ENCODE assay signal across 7 cellular contexts in genomic region chr1:187051618-187052232, GRCh38.
DNase-seq lines count a peak whose midpoint lies in the region; ATAC-seq, FAIRE-seq and TF ChIP-seq lines count a peak whose summit lies in the region.

No MANE protein-coding gene starts in this region.

- peak; percentile 27 for TF ChIP-seq CTCF in kidney (IDR thresholded peaks at IDR 0.05; ENCODE audit: borderline replicate concordance, extremely low read depth, insufficient read depth)

- ATAC-seq in GM18907 (IDR thresholded peaks at IDR 0.05; ENCODE audit: unreplicated experiment) (peak; percentile 86), HG03039 (IDR thresholded peaks at IDR 0.05; ENCODE audit: unreplicated experiment) (peak; percentile 57)

- H3K4me3 ChIP-seq in adipocyte (ENCODE audit: low read length) (no peak overlapping the region), kidney (ENCODE audit: low read length in 2 of 2) (no peak overlapping the region)

- H3K4me1 ChIP-seq in adipocyte (ENCODE audit: control insufficient read depth, insufficient read depth, low read length) (no peaks in the 10 kb centered on the region), kidney (ENCODE audit: control insufficient read depth in 1 of 2, insufficient read depth in 1 of 2, low read depth in 1 of 2, low read length in 2 of 2) (no peaks in the 10 kb centered on the region)

- no peaks in the 10 kb centered on the region for H3K36me3 ChIP-seq in adipocyte (ENCODE audit: control insufficient read depth, insufficient read depth, low read length, severe bottlenecking)
- no peaks in the 10 kb centered on the region for H3K36me3 ChIP-seq in kidney (ENCODE audit: control insufficient read depth in 1 of 2, insufficient read depth in 2 of 2, low read length in 2 of 2)

- H3K9me3 ChIP-seq in adipocyte (ENCODE audit: control insufficient read depth, low read length) (no peaks in the 10 kb centered on the region), kidney (ENCODE audit: control insufficient read depth in 1 of 2, low read length in 2 of 2) (no peaks in the 10 kb centered on the region)

- DNase-seq in DMS153 treated with DMSO at 0.1 percent for 48 hours (lab: John Stamatoyannopoulos, UW; ENCODE audit: unreplicated experiment) = peak; percentile 72
- DNase-seq in NCI-H2029 (lab: John Stamatoyannopoulos, UW) = peak; percentile 23
- DNase-seq in adipocyte (ENCODE audit: low read depth) = peak; percentile 73
- DNase-seq in kidney = no peak
- no peak for DNase-seq in activated CD8-positive, alpha-beta memory T cell treated with anti-CD3 and anti-CD28 coated beads, Interleukin-2, amount 50 U/mL, for 48 hours

- FAIRE-seq in kidney (lab: Jason Lieb, UNC) = peak; percentile 81

- H3K27me3 ChIP-seq in adipocyte (replicated peaks; ENCODE audit: control insufficient read depth, insufficient read depth, low read length) = no peaks in the 10 kb centered on the region

- no peak overlapping the region for H3K27ac ChIP-seq in kidney (ENCODE audit: low read depth in 2 of 2, low read length in 2 of 2)

- H3K9ac ChIP-seq in adipocyte (ENCODE audit: low read length) = no peak overlapping the region
- no peak overlapping the region for H3K9ac ChIP-seq in kidney (ENCODE audit: low read length in 2 of 2)

- intact Hi-C loops in kidney (cut with DNase I) = no loop called here

Comparison
In these comparisons a context has a peak if more than half of its experiments do, and no peak if none do; other contexts are left out.
1. DNase-seq: peak in DMS153 treated with DMSO at 0.1 percent for 48 hours (single experiment), NCI-H2029 (single experiment) and adipocyte (single experiment); none in kidney (single experiment) and activated CD8-positive, alpha-beta memory T cell treated with anti-CD3 and anti-CD28 coated beads, Interleukin-2, amount 50 U/mL, for 48 hours (single experiment).